15 cellular contexts compared by ENCODE assay signal in genomic region chr2:177344316-177344715, GRCh38.
"Had no signal": no experiment of that assay in that cellular context is flagged by ENCODE, and none has a peak within 500 bp of the region (broad histone marks: within the 10 kb centered on the region; RNA-seq: fewer than 3 reads in every experiment).

No MANE protein-coding gene starts in this region.

- H2AFZ ChIP-seq: parathyroid adenoma had no signal

- H3K36me3 ChIP-seq: tibial nerve, WERI-Rb-1 had no signal

- H3K4me3 ChIP-seq: mucosa of descending colon, tibial nerve had no signal

- H3K9me3 ChIP-seq: mucosa of descending colon, tibial nerve had no signal

- H3K27me3 ChIP-seq: foreskin keratinocyte, tibial nerve had no signal

- ATAC-seq: foreskin keratinocyte, left colon, mucosa of descending colon, right cardiac atrium had no signal

- H3K4me1 ChIP-seq: foreskin keratinocyte had no signal

- H3K9ac ChIP-seq: parathyroid adenoma had no signal

- H3K27ac ChIP-seq: foreskin keratinocyte, parathyroid adenoma, tibial nerve, WERI-Rb-1 had no signal

- H3K79me2 ChIP-seq: parathyroid adenoma had no signal

- DNase-seq: activated gamma-delta T cell treated with Interleukin-2 at 50 U/mL for 16 hours; activated T-cell treated with anti-CD3 and anti-CD28 coated beads, Interleukin-2, amount 50 U/mL, for 1 hour; aorta; erythroblast; foreskin keratinocyte; left colon; mesenchymal stem cell; mucosa of descending colon; nephron progenitor cell; nucleus accumbens; right cardiac atrium; stimulated activated CD4-positive, alpha-beta T cell treated with anti-CD3 and anti-CD28 coated beads, Interleukin-12 subunit alpha, Interleukin-12 subunit beta, amount 100 ng/mL, for 4 hours; WERI-Rb-1 had no signal
